8 cellular contexts compared by ENCODE assay signal in genomic region chr22:20319041-20319744, GRCh38. TPM values are rescaled to one million over a fixed set of nuclear protein-coding genes. Genes with fewer than 3 reads are reported as not detected.
A peak's percentile ranks its signal among the peaks of the same experiment; 100 is the strongest.
DNase-seq lines count a peak whose midpoint lies in the region; ATAC-seq and TF ChIP-seq lines count a peak whose summit lies in the region.

No MANE protein-coding gene starts in this region.

- no peak for TF ChIP-seq CTCF in esophagus muscularis mucosa (IDR thresholded peaks at IDR 0.05)

- WGBS in esophagus muscularis mucosa = 3% methylated on average over 17 of the region's 32 CpGs

- peak overlapping the region; percentile 77 for H3K27ac Mint-ChIP-seq in T-cell
- H3K27ac Mint-ChIP-seq in naive thymus-derived CD8-positive, alpha-beta T cell = peak overlapping the region in 9 of 10 donors; percentile 53 to 93 (median 85)

- POLR2A ChIA-PET in T-cell (lab: Charles Lee) = no interaction called here
- POLR2A ChIA-PET in naive thymus-derived CD8-positive, alpha-beta T cell (lab: Charles Lee) = interaction anchor here (0.8 to 1.9 kb wide), 9 partner anchors 19 to 299 kb away, joined by 3 to 20 read pairs (median 4); partner anchors contain the start of gene ZNF74

- H3K36me3 Mint-ChIP-seq in T-cell = no peaks in the 10 kb centered on the region
- H3K36me3 Mint-ChIP-seq in naive thymus-derived CD8-positive, alpha-beta T cell = no peaks in the 10 kb centered on the region

- peaks cover 0 to 15% (median 8%) of the 10 kb centered on the region in 4 donors for H3K36me3 ChIP-seq in esophagus muscularis mucosa

- TF ChIP-seq EP300 in esophagus muscularis mucosa (IDR thresholded peaks at IDR 0.05) = no peak

- peak overlapping the region; percentile 83 to 91 (median 85) for H3K27ac ChIP-seq in esophagus muscularis mucosa (replicated peaks in 1 of 4)

- H3K4me1 Mint-ChIP-seq in T-cell = peaks cover 47 to 65% (median 60%) of the 10 kb centered on the region in 3 donors
- peaks cover 27 to 66% (median 61%) of the 10 kb centered on the region in 4 donors for H3K4me1 Mint-ChIP-seq in naive thymus-derived CD8-positive, alpha-beta T cell

- no peak for TF ChIP-seq POLR2A in esophagus muscularis mucosa (IDR thresholded peaks at IDR 0.05; ENCODE audit: low read depth)

- H3K27me3 Mint-ChIP-seq in T-cell = no peaks in the 10 kb centered on the region
- no peaks in the 10 kb centered on the region for H3K27me3 Mint-ChIP-seq in naive thymus-derived CD8-positive, alpha-beta T cell

- ATAC-seq in HG02763 (IDR thresholded peaks at IDR 0.05; ENCODE audit: unreplicated experiment) (peak; percentile 8), T-cell (replicated peaks in 1 of 4) (peak in 2 of 4 experiments; percentile 6 to 20)
- ATAC-seq in naive thymus-derived CD8-positive, alpha-beta T cell = peak in 1 of 2 donors; percentile 11

- DNase-seq in NCI-H2227 (lab: John Stamatoyannopoulos, UW; ENCODE audit: unreplicated experiment) (peak; percentile 50), NCI-H2227 treated with DMSO at 0.1 percent for 48 hours (lab: John Stamatoyannopoulos, UW) (no peak), T-cell (peak in 1 of 34 experiments; percentile 17), esophagus muscularis mucosa (ENCODE audit: extremely low spot score) (peak; percentile 79), middle frontal gyrus (ENCODE audit: extremely low spot score, low spot score) (no peak), DMS79 treated with DMSO at 0.1 percent for 48 hours (lab: John Stamatoyannopoulos, UW) (no peak)
- no peak for DNase-seq in naive thymus-derived CD8-positive, alpha-beta T cell

- H3K9me3 Mint-ChIP-seq in T-cell = no peaks in the 10 kb centered on the region
- no peaks in the 10 kb centered on the region for H3K9me3 Mint-ChIP-seq in naive thymus-derived CD8-positive, alpha-beta T cell

- peaks cover 35 to 64% (median 48%) of the 10 kb centered on the region in 4 donors for H3K4me1 ChIP-seq in esophagus muscularis mucosa

- peak overlapping the region; percentile 85 to 91 (median 89) for H3K4me3 Mint-ChIP-seq in T-cell
- peak overlapping the region; percentile 86 to 94 (median 92) for H3K4me3 Mint-ChIP-seq in naive thymus-derived CD8-positive, alpha-beta T cell

- CTCF ChIA-PET in T-cell (lab: Charles Lee) = interaction anchor here (0.8 to 1.0 kb wide), 3 partner anchors 9 to 81 kb away, joined by 3 to 5 read pairs (median 4); no protein-coding TSS in a partner anchor

- H3K27me3 ChIP-seq in esophagus muscularis mucosa = no peaks in the 10 kb centered on the region

- H3K9me3 ChIP-seq in esophagus muscularis mucosa = no peaks in the 10 kb centered on the region

- intact Hi-C loops in esophagus muscularis mucosa (cut with DNase I) = no loop called here

- peak overlapping the region; percentile 79 to 96 (median 94) for H3K4me3 ChIP-seq in esophagus muscularis mucosa

RNA-seq across cellular contexts. Expression of gene DGCR6L, which starts 0.7 kb away (rescaled TPM):
- total RNA-seq in T-cell (10 to 100 TPM; 34.9 to 50.7 (median 46.7) TPM), esophagus muscularis mucosa (10 to 100 TPM; 41.5 to 73.0 (median 52.9) TPM)
- 10 to 100 TPM; 36.1 to 38.9 TPM for total RNA-seq in naive thymus-derived CD8-positive, alpha-beta T cell
- polyA plus RNA-seq in naive thymus-derived CD8-positive, alpha-beta T cell = 100 to 1,000 TPM; 104 to 144 (median 124) TPM

RNA-seq across cellular contexts. Expression of gene RTN4R, which starts 51.1 kb away (rescaled TPM):
- total RNA-seq in T-cell (1 to 10 TPM in 3 of 5 donors, under 1 TPM in 2; 0.33 to 4.1 (median 2.5) TPM), esophagus muscularis mucosa (1 to 10 TPM in 2 of 4 donors, not detected in 2; 1.8 to 2.2 TPM)
- total RNA-seq in naive thymus-derived CD8-positive, alpha-beta T cell = 1 to 10 TPM; 5.0 to 5.1 TPM
- 1 to 10 TPM; 4.3 to 5.6 (median 4.7) TPM for polyA plus RNA-seq in naive thymus-derived CD8-positive, alpha-beta T cell

Comparison
In these comparisons a context has a peak if more than half of its experiments do, and no peak if none do; other contexts are left out.
1. DNase-seq: peak in NCI-H2227 (single experiment) and esophagus muscularis mucosa (single experiment); none in NCI-H2227 treated with DMSO at 0.1 percent for 48 hours (single experiment), naive thymus-derived CD8-positive, alpha-beta T cell (0 of 10), middle frontal gyrus (single experiment) and DMS79 treated with DMSO at 0.1 percent for 48 hours (single experiment).